In the genomic region with DNA sequence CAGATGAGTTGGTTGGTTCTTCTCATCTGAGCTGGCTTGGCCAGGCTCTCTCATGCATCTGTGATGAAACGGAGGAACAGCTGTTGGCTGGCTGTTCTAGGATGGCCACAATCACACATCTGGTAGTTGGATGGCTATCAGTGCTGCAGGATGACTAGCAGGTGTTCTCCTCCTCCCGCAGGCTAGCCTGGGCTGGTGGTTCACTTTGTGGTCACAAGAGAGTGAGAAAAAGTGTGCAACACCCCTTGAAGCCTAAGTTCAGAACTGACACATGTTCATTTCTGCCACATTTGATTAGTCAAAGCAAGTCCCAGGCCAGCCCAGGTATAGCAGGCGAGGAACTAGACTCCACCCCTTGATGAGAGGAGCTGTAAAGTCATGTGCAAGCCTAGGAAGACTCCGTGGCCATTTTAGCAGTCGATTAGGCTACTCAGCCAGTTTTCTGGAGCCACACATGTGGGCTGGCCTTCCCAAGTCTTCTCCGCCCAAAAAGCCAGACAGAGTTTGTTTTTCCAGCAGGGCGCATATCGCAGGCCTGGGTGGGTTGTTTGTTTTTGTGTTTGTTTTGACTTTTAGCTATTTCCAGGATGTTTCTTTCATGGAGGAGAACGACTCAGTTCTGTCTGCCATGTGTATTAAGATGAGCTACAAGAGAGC, we compare ENCODE assay signal across 17 cellular contexts.
DNase-seq lines count a peak whose midpoint lies in the region; ATAC-seq and TF ChIP-seq lines count a peak whose summit lies in the region.
"Had no signal": no experiment of that assay in that cellular context is flagged by ENCODE, and none has a peak within 500 bp of the region (broad histone marks: within the 10 kb centered on the region; RNA-seq: fewer than 3 reads in every experiment).

No MANE protein-coding gene starts in this region.

- H3K9ac ChIP-seq in DND-41 (ENCODE audit: low read depth, low read length), result no peak overlapping the region; the same call in 1 of the 2 replicates
- H3K9ac ChIP-seq: neural progenitor cell had no signal

- WGBS in hepatocyte (ENCODE audit: low lambda C conversion rate, missing lambda C conversion rate), result 82% methylated on average over 9 of the region's 9 CpGs

- no peaks in the 10 kb centered on the region for H4K20me1 ChIP-seq in DND-41 (ENCODE audit: insufficient read depth, low read length)
- no peaks in the 10 kb centered on the region for H4K20me1 ChIP-seq in hepatocyte (ENCODE audit: insufficient read depth, poor library complexity, severe bottlenecking)

- H3K4me3 ChIP-seq in DND-41 (ENCODE audit: low read depth in 1 of 2, low read length in 2 of 2), result no peak overlapping the region
- no peak overlapping the region for H3K4me3 ChIP-seq in hepatocyte
- no peak overlapping the region for H3K4me3 ChIP-seq in right atrium auricular region
- H3K4me3 ChIP-seq in coronary artery, result no peak overlapping the region
- H3K4me3 ChIP-seq: cardiac muscle cell, neural progenitor cell had no signal

- H3K9me3 ChIP-seq in DND-41 (ENCODE audit: insufficient read depth, low read length, severe bottlenecking), result no peaks in the 10 kb centered on the region
- H3K9me3 ChIP-seq in hepatocyte (ENCODE audit: low read depth), result no peaks in the 10 kb centered on the region
- H3K9me3 ChIP-seq in right atrium auricular region, result no peaks in the 10 kb centered on the region

- no peaks in the 10 kb centered on the region for H3K27me3 ChIP-seq in DND-41 (ENCODE audit: insufficient read depth, low read length, poor library complexity)
- no peaks in the 10 kb centered on the region for H3K27me3 ChIP-seq in hepatocyte
- H3K27me3 ChIP-seq in right atrium auricular region, result no peaks in the 10 kb centered on the region
- H3K27me3 ChIP-seq: cardiac muscle cell, neural progenitor cell had no signal

- H3K4me1 ChIP-seq in DND-41 (ENCODE audit: insufficient read depth, low read length) (peaks cover 34% of the 10 kb centered on the region), hepatocyte (ENCODE audit: insufficient read depth) (peaks cover 16% of the 10 kb centered on the region), right atrium auricular region (no peaks in the 10 kb centered on the region)
- H3K4me1 ChIP-seq: neural progenitor cell had no signal

- no peaks in the 10 kb centered on the region for H3K9me2 ChIP-seq in hepatocyte (replicated peaks; ENCODE audit: insufficient read depth)

- no peak for TF ChIP-seq CTCF in DND-41 (IDR thresholded peaks at IDR 0.05; ENCODE audit: borderline replicate concordance, extremely low read depth, low read length, poor library complexity, severe bottlenecking)
- no peak for TF ChIP-seq CTCF in hepatocyte (IDR thresholded peaks at IDR 0.05; ENCODE audit: poor library complexity)
- no peak for TF ChIP-seq CTCF in right atrium auricular region (IDR thresholded peaks at IDR 0.05)
- TF ChIP-seq CTCF in coronary artery (IDR thresholded peaks at IDR 0.05), result no peak

- H2AFZ ChIP-seq in DND-41 (ENCODE audit: low read depth, low read length), result no peak overlapping the region
- H2AFZ ChIP-seq in hepatocyte, result no peak overlapping the region
- H2AFZ ChIP-seq: neural progenitor cell had no signal

- H3K79me2 ChIP-seq in DND-41 (ENCODE audit: insufficient read depth, low read length), result no peaks in the 10 kb centered on the region
- no peaks in the 10 kb centered on the region for H3K79me2 ChIP-seq in hepatocyte

- DNase-seq in DND-41 (peak; percentile 86), hepatocyte (ENCODE audit: low spot score) (no peak), right atrium auricular region (ENCODE audit: low spot score) (no peak), HT-29 (ENCODE audit: low spot score) (no peak), coronary artery (ENCODE audit: low spot score) (no peak)
- DNase-seq: activated CD4-positive, alpha-beta T cell treated with anti-CD3 and anti-CD28 coated beads, Interleukin-2, amount 10 ng/mL, durations not matched to agents 7 days and 5 days; activated T-cell treated with anti-CD3 and anti-CD28 coated beads, Interleukin-2, amount 50 U/mL, for 24 hours; effector CD8-positive, alpha-beta T cell; MV-4-11; NCI-H2081; NCI-H526 treated with DMSO at 0.1 percent for 48 hours; OCI-M1 had no signal

- peak overlapping the region; percentile 66 for H3K27ac ChIP-seq in DND-41 (ENCODE audit: low read length)
- H3K27ac ChIP-seq in hepatocyte, result peak overlapping the region; percentile 85
- no peak overlapping the region for H3K27ac ChIP-seq in right atrium auricular region
- no peak overlapping the region for H3K27ac ChIP-seq in coronary artery
- H3K27ac ChIP-seq: cardiac muscle cell, neural progenitor cell had no signal

- H3K36me3 ChIP-seq in DND-41 (ENCODE audit: insufficient read depth, low read length) (no peaks in the 10 kb centered on the region; the same call in 1 of the 2 replicates), hepatocyte (replicated peaks; ENCODE audit: insufficient read depth, low read depth) (no peaks in the 10 kb centered on the region), right atrium auricular region (no peaks in the 10 kb centered on the region)
- H3K36me3 ChIP-seq: cardiac muscle cell, neural progenitor cell had no signal

- ATAC-seq in DND-41 (ENCODE audit: insufficient read depth, low read depth) (peak; percentile 89), GM19023 (IDR thresholded peaks at IDR 0.05; ENCODE audit: unreplicated experiment) (peak; percentile 64), HG03354 (IDR thresholded peaks at IDR 0.05; ENCODE audit: poor library complexity, severe bottlenecking, unreplicated experiment) (peak; percentile 56), HG03571 (IDR thresholded peaks at IDR 0.05; ENCODE audit: unreplicated experiment) (no peak)

- no peak overlapping the region for H3K4me2 ChIP-seq in DND-41 (ENCODE audit: insufficient read depth, low read length)
- no peak overlapping the region for H3K4me2 ChIP-seq in hepatocyte
- H3K4me2 ChIP-seq: neural progenitor cell had no signal

Comparison
In these comparisons a context has a peak if more than half of its experiments do, and no peak if none do; other contexts are left out.
1. H3K27ac ChIP-seq: peak in DND-41 (single experiment) and hepatocyte (single experiment); none in right atrium auricular region (0 of 2) and coronary artery (0 of 2).